ENCODE assay signal across 8 cellular contexts in genomic region chr16:30895592-30896202, GRCh38. TPM values are rescaled to one million over a fixed set of nuclear protein-coding genes. Genes with fewer than 3 reads are reported as not detected.
DNase-seq lines count a peak whose midpoint lies in the region; TF ChIP-seq lines count a peak whose summit lies in the region.

No MANE protein-coding gene starts in this region.

- H3K27ac Mint-ChIP-seq in activated naive CD4-positive, alpha-beta T cell treated with anti-CD3 and anti-CD28 coated beads, Interleukin-2, amount 10 ng/mL, durations not matched to agents 7 days and 5 days = peak overlapping the region; percentile 73
- H3K27ac Mint-ChIP-seq in mesothelial cell of epicardium = peak overlapping the region; percentile 100

- H3K9me3 Mint-ChIP-seq in activated naive CD4-positive, alpha-beta T cell treated with anti-CD3 and anti-CD28 coated beads, Interleukin-2, amount 10 ng/mL, durations not matched to agents 7 days and 5 days = no peaks in the 10 kb centered on the region
- H3K9me3 Mint-ChIP-seq in mesothelial cell of epicardium = no peaks in the 10 kb centered on the region

- no peaks in the 10 kb centered on the region for H3K27me3 Mint-ChIP-seq in activated naive CD4-positive, alpha-beta T cell treated with anti-CD3 and anti-CD28 coated beads, Interleukin-2, amount 10 ng/mL, durations not matched to agents 7 days and 5 days
- no peaks in the 10 kb centered on the region for H3K27me3 Mint-ChIP-seq in mesothelial cell of epicardium (ENCODE audit: low read depth)

- H3K27ac ChIP-seq in caudate nucleus (ENCODE audit: low read depth, low read length) = peak overlapping the region; percentile 97
- H3K27ac ChIP-seq in vagina = peak overlapping the region; percentile 100

- H3K4me1 Mint-ChIP-seq in activated naive CD4-positive, alpha-beta T cell treated with anti-CD3 and anti-CD28 coated beads, Interleukin-2, amount 10 ng/mL, durations not matched to agents 7 days and 5 days = peaks cover 62% of the 10 kb centered on the region
- peaks cover 41% of the 10 kb centered on the region for H3K4me1 Mint-ChIP-seq in mesothelial cell of epicardium

- intact Hi-C loops in vagina (cut with DNase I) = no loop called here

- H3K9me3 ChIP-seq in vagina = no peaks in the 10 kb centered on the region

- peak overlapping the region; percentile 63 to 78 for H3K4me3 ChIP-seq in vagina

- peaks cover 49% of the 10 kb centered on the region for H3K4me1 ChIP-seq in vagina

- peak overlapping the region; percentile 13 for H3K4me3 Mint-ChIP-seq in activated naive CD4-positive, alpha-beta T cell treated with anti-CD3 and anti-CD28 coated beads, Interleukin-2, amount 10 ng/mL, durations not matched to agents 7 days and 5 days
- peak overlapping the region; percentile 88 for H3K4me3 Mint-ChIP-seq in mesothelial cell of epicardium

- DNase-seq in activated naive CD4-positive, alpha-beta T cell treated with anti-CD3 and anti-CD28 coated beads, Interleukin-2, amount 10 ng/mL, durations not matched to agents 7 days and 5 days = no peak
- no peak for DNase-seq in activated naive CD4-positive, alpha-beta T cell treated with anti-CD3 and anti-CD28 coated beads, Interleukin-2, amount 50 U/mL, for 16 hours
- DNase-seq in caudate nucleus (lab: John Stamatoyannopoulos, UW) = peak in 1 of 61 donors; percentile 25
- DNase-seq in mesothelial cell of epicardium (ENCODE audit: low spot score in 2 of 2, unreplicated experiment in 2 of 2) = no peak
- no peak for DNase-seq in vagina (ENCODE audit: extremely low spot score in 2 of 2)
- DNase-seq in T1000 (lab: John Stamatoyannopoulos, UW) = no peak
- DNase-seq in NCI-H1930 (lab: John Stamatoyannopoulos, UW) = no peak
- no peak for DNase-seq in inferior parietal cortex (ENCODE audit: extremely low spot score)

- no peak for TF ChIP-seq CTCF in mesothelial cell of epicardium (IDR thresholded peaks at IDR 0.05; ENCODE audit: unreplicated experiment)
- no peak for TF ChIP-seq CTCF in vagina (IDR thresholded peaks at IDR 0.05)

- peaks cover 8% of the 10 kb centered on the region for H3K36me3 Mint-ChIP-seq in activated naive CD4-positive, alpha-beta T cell treated with anti-CD3 and anti-CD28 coated beads, Interleukin-2, amount 10 ng/mL, durations not matched to agents 7 days and 5 days
- H3K36me3 Mint-ChIP-seq in mesothelial cell of epicardium = peaks cover 3% of the 10 kb centered on the region

- no peak for TF ChIP-seq POLR2A in vagina (IDR thresholded peaks at IDR 0.05)

- peaks cover 0 to 11% of the 10 kb centered on the region in 2 donors for H3K36me3 ChIP-seq in vagina

- no peaks in the 10 kb centered on the region for H3K27me3 ChIP-seq in vagina

- CTCF ChIA-PET in activated naive CD4-positive, alpha-beta T cell treated with anti-CD3 and anti-CD28 coated beads, Interleukin-2, amount 10 ng/mL, durations not matched to agents 7 days and 5 days (lab: Charles Lee) = interaction anchor here (4.1 kb wide), 1 partner anchor 51 kb away, joined by 14 read pairs; no protein-coding TSS in a partner anchor

RNA-seq across cellular contexts. Expression of gene CTF1, which starts 0.7 kb away (rescaled TPM):
- total RNA-seq in mesothelial cell of epicardium (9.1 to 11.5 TPM (median 10.3 TPM) in 3 replicates), vagina (3.2 TPM)

RNA-seq across cellular contexts. Expression of gene BCL7C, which starts 1.8 kb away (rescaled TPM):
- total RNA-seq in mesothelial cell of epicardium (43.6 to 44.8 TPM (median 43.9 TPM) in 3 replicates), vagina (38.1 TPM)

RNA-seq across cellular contexts. Expression of gene FBXL19, which starts 27.7 kb away (rescaled TPM):
- total RNA-seq in mesothelial cell of epicardium (53.5 to 56.4 TPM (median 54.9 TPM) in 3 replicates), vagina (21.4 TPM)

RNA-seq across cellular contexts. Expression of gene ORAI3, which starts 53.2 kb away (rescaled TPM):
- total RNA-seq in mesothelial cell of epicardium (25.8 to 28.2 TPM (median 26.2 TPM) in 3 replicates), vagina (27.0 TPM)
